In genomic region chr6:152993847-152994246, GRCh38 we compare ENCODE assay signal across 17 cellular contexts. TPM values are rescaled to one million over a fixed set of nuclear protein-coding genes. Genes with fewer than 3 reads are reported as not detected.
A peak's percentile ranks its signal among the peaks of the same experiment; 100 is the strongest.
DNase-seq lines count a peak whose midpoint lies in the region; ATAC-seq and TF ChIP-seq lines count a peak whose summit lies in the region.
"Had no signal": no experiment of that assay in that cellular context is flagged by ENCODE, and none has a peak within 500 bp of the region (broad histone marks: within the 10 kb centered on the region; RNA-seq: fewer than 3 reads in every experiment).

No MANE protein-coding gene starts in this region.

- H3K27me3 Mint-ChIP-seq in activated T-cell treated with anti-CD3 and anti-CD28 coated beads, Interleukin-2, amount 50 U/mL, for 4 hours (ENCODE audit: low read depth), result no peaks in the 10 kb centered on the region
- no peaks in the 10 kb centered on the region for H3K27me3 Mint-ChIP-seq in T-cell
- no peaks in the 10 kb centered on the region for H3K27me3 Mint-ChIP-seq in effector memory CD8-positive, alpha-beta T cell
- H3K27me3 Mint-ChIP-seq: B cell; CD4-positive, CD25-positive, alpha-beta regulatory T cell had no signal

- TF ChIP-seq CTCF in DND-41 (IDR thresholded peaks at IDR 0.05; ENCODE audit: borderline replicate concordance, extremely low read depth, low read length, poor library complexity, severe bottlenecking), result no peak

- H3K36me3 Mint-ChIP-seq in activated T-cell treated with anti-CD3 and anti-CD28 coated beads, Interleukin-2, amount 50 U/mL, for 4 hours (ENCODE audit: insufficient read depth), result peaks cover 26% of the 10 kb centered on the region
- peaks cover 46% of the 10 kb centered on the region for H3K36me3 Mint-ChIP-seq in T-cell
- peaks cover 58% of the 10 kb centered on the region for H3K36me3 Mint-ChIP-seq in effector memory CD8-positive, alpha-beta T cell (ENCODE audit: insufficient read depth)

- ATAC-seq in activated T-cell treated with anti-CD3 and anti-CD28 coated beads, Interleukin-2, amount 50 U/mL, for 4 hours, result peak; percentile 53 to 65
- ATAC-seq in DND-41 (ENCODE audit: insufficient read depth, low read depth) (no peak), T-cell (replicated peaks in 1 of 4) (no peak), sciatic nerve (no peak)
- no peak for ATAC-seq in effector memory CD8-positive, alpha-beta T cell (replicated peaks)

- H3K4me1 ChIP-seq in DND-41 (ENCODE audit: insufficient read depth, low read length), result peaks cover 21% of the 10 kb centered on the region; the same call in 1 of the 2 replicates

- DNase-seq in activated T-cell treated with anti-CD3 and anti-CD28 coated beads, Interleukin-2, amount 50 U/mL, for 4 hours, result no peak
- DNase-seq in activated T-cell treated with anti-CD3 and anti-CD28 coated beads for 4 hours (no peak), DND-41 (no peak), T-cell (no peak), NCI-H510A (lab: John Stamatoyannopoulos, UW) (no peak), sciatic nerve (ENCODE audit: low spot score) (no peak)
- no peak for DNase-seq in effector memory CD8-positive, alpha-beta T cell
- DNase-seq: CD4-positive, CD25-positive, alpha-beta regulatory T cell; H9; MV-4-11; NCI-H1436; NCI-H2029; NCI-H2171; NCI-H446; NCI-H748 treated with DMSO at 0.1 percent for 48 hours; SHP77 treated with DMSO at 0.1 percent for 48 hours had no signal

- H3K4me3 ChIP-seq in DND-41 (ENCODE audit: low read depth in 1 of 2, low read length in 2 of 2), result no peak overlapping the region

- CTCF ChIA-PET in T-cell (lab: Charles Lee), result no interaction called here

- peaks cover 94% of the 10 kb centered on the region for H3K79me2 ChIP-seq in DND-41 (ENCODE audit: insufficient read depth, low read length)

- H3K4me2 ChIP-seq in DND-41 (ENCODE audit: insufficient read depth, low read length), result 0 out of 2 replicates have a peak overlapping the region, but pooled peaks have one; percentile 7

- intact Hi-C loops in sciatic nerve (cut with DNase I), result no loop called here

- no peak overlapping the region for H2AFZ ChIP-seq in DND-41 (ENCODE audit: low read depth, low read length)

- H3K27ac ChIP-seq in DND-41 (ENCODE audit: low read length), result no peak overlapping the region

- H3K9ac ChIP-seq in DND-41 (ENCODE audit: low read depth, low read length), result no peak overlapping the region

- no peak overlapping the region for H3K4me3 Mint-ChIP-seq in activated T-cell treated with anti-CD3 and anti-CD28 coated beads, Interleukin-2, amount 50 U/mL, for 4 hours
- no peak overlapping the region for H3K4me3 Mint-ChIP-seq in T-cell
- no peak overlapping the region for H3K4me3 Mint-ChIP-seq in effector memory CD8-positive, alpha-beta T cell
- H3K4me3 Mint-ChIP-seq: B cell, H9 had no signal

- peaks cover 25% of the 10 kb centered on the region for H3K4me1 Mint-ChIP-seq in activated T-cell treated with anti-CD3 and anti-CD28 coated beads, Interleukin-2, amount 50 U/mL, for 4 hours (ENCODE audit: low read depth)
- peaks cover 32 to 48% (median 39%) of the 10 kb centered on the region in 3 donors for H3K4me1 Mint-ChIP-seq in T-cell
- peaks cover 9 to 29% of the 10 kb centered on the region in 2 donors for H3K4me1 Mint-ChIP-seq in effector memory CD8-positive, alpha-beta T cell (ENCODE audit: low read depth in 2 of 2)
- H3K4me1 Mint-ChIP-seq: H9 had no signal

- H3K27me3 ChIP-seq in DND-41 (ENCODE audit: insufficient read depth, low read length, poor library complexity), result no peaks in the 10 kb centered on the region

- peaks cover 75% of the 10 kb centered on the region for H3K36me3 ChIP-seq in DND-41 (ENCODE audit: insufficient read depth, low read length)

- POLR2A ChIA-PET in T-cell (lab: Charles Lee), result no interaction called here

- H3K9me3 ChIP-seq in DND-41 (ENCODE audit: insufficient read depth, low read length, severe bottlenecking), result no peaks in the 10 kb centered on the region

- H3K9me3 Mint-ChIP-seq in activated T-cell treated with anti-CD3 and anti-CD28 coated beads, Interleukin-2, amount 50 U/mL, for 4 hours, result no peaks in the 10 kb centered on the region
- H3K9me3 Mint-ChIP-seq in T-cell, result no peaks in the 10 kb centered on the region
- no peaks in the 10 kb centered on the region for H3K9me3 Mint-ChIP-seq in effector memory CD8-positive, alpha-beta T cell
- H3K9me3 Mint-ChIP-seq: CD4-positive, CD25-positive, alpha-beta regulatory T cell; H9 had no signal

- peak overlapping the region; percentile 0 to 46 for H3K27ac Mint-ChIP-seq in T-cell
- peak overlapping the region; percentile 11 to 70 for H3K27ac Mint-ChIP-seq in effector memory CD8-positive, alpha-beta T cell
- H3K27ac Mint-ChIP-seq: B cell had no signal

- H4K20me1 ChIP-seq in DND-41 (ENCODE audit: insufficient read depth, low read length), result peaks cover 43% of the 10 kb centered on the region; the same call in 1 of the 2 replicates

RNA-seq across cellular contexts. Expression of gene MTRF1L, which starts 8.7 kb away (rescaled TPM):
- total RNA-seq in activated T-cell treated with anti-CD3 and anti-CD28 coated beads, Interleukin-2, amount 50 U/mL, for 4 hours, result 10 to 100 TPM; 20.3 to 23.7 (median 21.6) TPM
- total RNA-seq in T-cell (10 to 100 TPM in 3 of 5 donors, 1 to 10 TPM in 2; 7.0 to 12.2 (median 11.0) TPM), sciatic nerve (17.8 TPM)

RNA-seq across cellular contexts. Expression of gene FBXO5, which starts 11.0 kb away (rescaled TPM):
- 10 to 100 TPM in 2 of 3 donors, 1 to 10 TPM in 1; 9.7 to 10.6 (median 10.0) TPM for total RNA-seq in activated T-cell treated with anti-CD3 and anti-CD28 coated beads, Interleukin-2, amount 50 U/mL, for 4 hours
- 1 to 10 TPM; 4.4 to 9.3 (median 8.1) TPM for total RNA-seq in T-cell
- 5.1 TPM for total RNA-seq in sciatic nerve

Comparison
In these comparisons a context has a peak if more than half of its experiments do, and no peak if none do; other contexts are left out.
1. ATAC-seq: peak in activated T-cell treated with anti-CD3 and anti-CD28 coated beads, Interleukin-2, amount 50 U/mL, for 4 hours (2 of 2); none in DND-41 (single experiment), T-cell (0 of 4), effector memory CD8-positive, alpha-beta T cell (single experiment) and sciatic nerve (single experiment).